9 cellular contexts compared by ENCODE assay signal in the genomic region with DNA sequence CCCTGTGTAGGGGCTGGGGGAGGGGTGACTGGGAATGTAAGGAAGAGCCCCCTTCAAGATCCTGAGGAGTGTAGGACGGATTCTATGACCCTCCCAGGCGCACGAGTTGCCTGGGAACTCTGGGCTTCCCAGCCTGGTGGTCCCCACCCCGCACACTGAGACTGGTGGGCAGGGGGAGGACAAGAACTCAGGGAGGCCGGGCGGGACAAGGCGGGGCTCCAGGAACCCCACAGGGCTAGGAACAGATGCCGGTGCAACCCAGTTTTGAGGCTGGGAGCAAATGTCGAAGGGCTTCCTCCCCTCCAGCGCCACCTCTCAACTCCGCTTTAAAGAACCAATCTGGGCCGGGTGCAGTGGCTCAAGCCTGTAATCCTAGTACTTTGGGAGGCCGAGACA. TPM values are rescaled to one million over a fixed set of nuclear protein-coding genes. Genes with fewer than 3 reads are reported as not detected.
DNase-seq lines count a peak whose midpoint lies in the region; ATAC-seq, FAIRE-seq and TF ChIP-seq lines count a peak whose summit lies in the region.
"Had no signal": no experiment of that assay in that cellular context is flagged by ENCODE, and none has a peak within 500 bp of the region (broad histone marks: within the 10 kb centered on the region; RNA-seq: fewer than 3 reads in every experiment).

No MANE protein-coding gene starts in this region.

- H3K79me1 ChIP-seq in mesenchymal stem cell (replicated peaks; ENCODE audit: low read length, poor library complexity, severe bottlenecking), result peaks cover 15% of the 10 kb centered on the region

- peak overlapping the region; percentile 93 for H3K27ac Mint-ChIP-seq in activated CD4-positive, alpha-beta T cell treated with anti-CD3 and anti-CD28 coated beads, Interleukin-2, amount 10 ng/mL, durations not matched to agents 7 days and 5 days

- peak overlapping the region; percentile 66; the same call in 1 of the 2 replicates for H2AFZ ChIP-seq in GM12878 (ENCODE audit: control insufficient read depth, low read depth, low read length)
- H2AFZ ChIP-seq in mesenchymal stem cell (ENCODE audit: low read depth, low read length), result no peak overlapping the region

- H4K91ac ChIP-seq in mesenchymal stem cell (ENCODE audit: low read length), result peak overlapping the region; percentile 5

- SMC1A ChIA-PET in GM12878 (lab: Charles Lee; ENCODE audit: uncharacterized antibody, unreplicated experiment), result interaction anchor here (1.2 kb wide), 1 partner anchor 20 kb away, joined by 3 read pairs; no protein-coding TSS in a partner anchor

- H3K9me3 Mint-ChIP-seq in activated CD4-positive, alpha-beta T cell treated with anti-CD3 and anti-CD28 coated beads, Interleukin-2, amount 10 ng/mL, durations not matched to agents 7 days and 5 days, result no peaks in the 10 kb centered on the region

- no peak for TF ChIP-seq CTCF in GM12878 (IDR thresholded peaks at IDR 0.05 in 2 of 3, conservative IDR thresholded peaks at IDR 0.05 in 1 of 3; ENCODE audit: control insufficient read depth in 2 of 3, extremely low read depth in 1 of 3, insufficient read depth in 1 of 3, low read depth in 3 of 3, low read length in 3 of 3)
- no peak for TF ChIP-seq CTCF in thyroid gland (IDR thresholded peaks at IDR 0.05)

- ATAC-seq in GM12878 (no peak), HG03571 (IDR thresholded peaks at IDR 0.05; ENCODE audit: unreplicated experiment) (no peak)

- H3K4me1 Mint-ChIP-seq in activated CD4-positive, alpha-beta T cell treated with anti-CD3 and anti-CD28 coated beads, Interleukin-2, amount 10 ng/mL, durations not matched to agents 7 days and 5 days, result peaks cover 33% of the 10 kb centered on the region

- no peak for FAIRE-seq in GM12878 (lab: Jason Lieb, UNC)

- peak overlapping the region; percentile 59 for H2BK5ac ChIP-seq in mesenchymal stem cell (ENCODE audit: low read depth, low read length, poor library complexity, severe bottlenecking)

- DNase-seq in activated CD4-positive, alpha-beta T cell treated with anti-CD3 and anti-CD28 coated beads, Interleukin-2, amount 10 ng/mL, durations not matched to agents 7 days and 5 days, result no peak
- DNase-seq in activated CD4-positive, alpha-beta T cell treated with anti-CD3 and anti-CD28 coated beads, Interleukin-2, amount 50 U/mL, for 1 hour, result no peak
- no peak for DNase-seq in GM12878 (ENCODE audit: low read depth, low spot score)
- no peak for DNase-seq in mesenchymal stem cell
- DNase-seq in thyroid gland, result no peak
- DNase-seq in NCI-H1092 (lab: John Stamatoyannopoulos, UW), result no peak
- no peak for DNase-seq in MV-4-11 (lab: John Stamatoyannopoulos, UW)
- DNase-seq: NCI-H2107 had no signal

- H3K79me2 ChIP-seq in GM12878 (ENCODE audit: control insufficient read depth, insufficient read depth, low read length), result peaks cover 49% of the 10 kb centered on the region

- H4K20me1 ChIP-seq in GM12878 (ENCODE audit: control insufficient read depth, insufficient read depth), result peaks cover 9% of the 10 kb centered on the region; the same call in 1 of the 2 replicates

- H3K27me3 ChIP-seq in GM12878 (replicated peaks in 1 of 2; ENCODE audit: control insufficient read depth in 2 of 2, insufficient read depth in 2 of 2, low read length in 1 of 2), result no peaks in the 10 kb centered on the region
- H3K27me3 ChIP-seq in mesenchymal stem cell (ENCODE audit: control insufficient read depth in 1 of 2, insufficient read depth in 1 of 2, low read length in 2 of 2), result no peaks in the 10 kb centered on the region
- no peaks in the 10 kb centered on the region for H3K27me3 ChIP-seq in thyroid gland

- no peak for TF ChIP-seq POLR2A in GM12878 (IDR thresholded peaks at IDR 0.05; ENCODE audit: low read depth, low read length)
- TF ChIP-seq POLR2A in thyroid gland (IDR thresholded peaks at IDR 0.05), result no peak

- peaks cover 4% of the 10 kb centered on the region for H3K27me3 Mint-ChIP-seq in activated CD4-positive, alpha-beta T cell treated with anti-CD3 and anti-CD28 coated beads, Interleukin-2, amount 10 ng/mL, durations not matched to agents 7 days and 5 days

- 96% methylated on average over 13 of the region's 13 CpGs for WGBS in GM12878 (ENCODE audit: insufficient coverage, insufficient replicate concordance, low lambda C conversion rate, missing lambda C conversion rate)
- WGBS in mesenchymal stem cell, result 76% methylated on average over 13 of the region's 13 CpGs
- 84 to 87% methylated on average over 13 of the region's 13 CpGs for WGBS in thyroid gland, 2 donors

- TF ChIP-seq EP300 in GM12878 (IDR thresholded peaks at IDR 0.05; ENCODE audit: borderline replicate concordance in 1 of 2, control insufficient read depth in 1 of 2, low read depth in 2 of 2, low read length in 2 of 2), result no peak

- H3K36me3 ChIP-seq in GM12878 (ENCODE audit: control insufficient read depth in 2 of 2, insufficient read depth in 2 of 2, low read length in 1 of 2) (peaks cover 3 to 4% of the 10 kb centered on the region in 2 experiments; a peak in 3 of 4 replicates), mesenchymal stem cell (ENCODE audit: control insufficient read depth in 1 of 2, insufficient read depth in 2 of 2, low read depth in 1 of 2, low read length in 2 of 2) (peaks cover 8 to 11% of the 10 kb centered on the region in 2 experiments), thyroid gland (no peaks in the 10 kb centered on the region)

- no peak overlapping the region for H2BK120ac ChIP-seq in mesenchymal stem cell (ENCODE audit: low read depth, low read length)

- H3K4me2 ChIP-seq in GM12878 (ENCODE audit: control insufficient read depth, insufficient read depth), result peak overlapping the region; percentile 97
- peak overlapping the region; percentile 84 for H3K4me2 ChIP-seq in mesenchymal stem cell (ENCODE audit: low read length, poor library complexity, severe bottlenecking)

- peak overlapping the region in 1 of 2 experiments; percentile 59 for H3K23ac ChIP-seq in mesenchymal stem cell (ENCODE audit: low read length in 2 of 2)

- POLR2A ChIA-PET in activated CD4-positive, alpha-beta T cell treated with anti-CD3 and anti-CD28 coated beads, Interleukin-2, amount 10 ng/mL, durations not matched to agents 7 days and 5 days (lab: Charles Lee), result no interaction called here
- POLR2A ChIA-PET in GM12878 (lab: Charles Lee), result interaction anchor here (0.6 kb wide), 2 partner anchors 9 to 21 kb away, joined by 3 to 7 read pairs; no protein-coding TSS in a partner anchor

- intact Hi-C loops in GM12878 (cut with micrococcal nuclease; ENCODE audit: unreplicated experiment) (no loop called here), thyroid gland (cut with DNase I) (no loop called here)

- H3K4ac ChIP-seq in mesenchymal stem cell (ENCODE audit: low read depth in 1 of 2, low read length in 2 of 2), result peak overlapping the region in 1 of 2 experiments; percentile 81

- H3K4me1 ChIP-seq in GM12878 (ENCODE audit: control insufficient read depth, insufficient read depth, low read length) (peaks cover 13% of the 10 kb centered on the region), mesenchymal stem cell (ENCODE audit: control insufficient read depth, insufficient read depth, low read depth, low read length) (peaks cover 22% of the 10 kb centered on the region), thyroid gland (peaks cover 28 to 30% of the 10 kb centered on the region in 2 donors)

- peak overlapping the region; percentile 30 for H2BK15ac ChIP-seq in mesenchymal stem cell (ENCODE audit: low read depth, poor library complexity, severe bottlenecking)

- peaks cover 21% of the 10 kb centered on the region for H3K36me3 Mint-ChIP-seq in activated CD4-positive, alpha-beta T cell treated with anti-CD3 and anti-CD28 coated beads, Interleukin-2, amount 10 ng/mL, durations not matched to agents 7 days and 5 days (ENCODE audit: low read depth)

- peak overlapping the region; percentile 71 to 96 for H3K18ac ChIP-seq in mesenchymal stem cell (ENCODE audit: low read depth in 1 of 2, low read length in 2 of 2)

- H3K9me3 ChIP-seq in GM12878 (replicated peaks; ENCODE audit: control insufficient read depth, insufficient read depth, low read length), result no peaks in the 10 kb centered on the region
- H3K9me3 ChIP-seq in mesenchymal stem cell (ENCODE audit: control insufficient read depth, low read length), result no peaks in the 10 kb centered on the region
- H3K9me3 ChIP-seq in thyroid gland, result no peaks in the 10 kb centered on the region

- H3K4me3 ChIP-seq in GM12878 (no peak overlapping the region; the same call in 1 of the 2 replicates), mesenchymal stem cell (ENCODE audit: insufficient read depth in 1 of 2, low read depth in 1 of 2, low read length in 2 of 2) (peak overlapping the region; percentile 50 to 91), thyroid gland (replicated peaks in 1 of 3) (peak overlapping the region in 1 of 3 donors; percentile 85)

- CTCF ChIA-PET in activated CD4-positive, alpha-beta T cell treated with anti-CD3 and anti-CD28 coated beads, Interleukin-2, amount 10 ng/mL, durations not matched to agents 7 days and 5 days (lab: Charles Lee), result no interaction called here
- CTCF ChIA-PET in GM12878 (lab: Yijun Ruan, JAX), result interaction anchor here (0.7 to 1.9 kb wide), 3 partner anchors 9 to 34 kb away, joined by 3 to 9 read pairs (median 5); no protein-coding TSS in a partner anchor

- H3K14ac ChIP-seq in mesenchymal stem cell (ENCODE audit: low read length in 2 of 2), result peak overlapping the region in 1 of 2 experiments; percentile 55

- H2AK5ac ChIP-seq in mesenchymal stem cell (ENCODE audit: low read length, severe bottlenecking), result peak overlapping the region; percentile 3

- H3K4me3 Mint-ChIP-seq in activated CD4-positive, alpha-beta T cell treated with anti-CD3 and anti-CD28 coated beads, Interleukin-2, amount 10 ng/mL, durations not matched to agents 7 days and 5 days, result peak overlapping the region; percentile 86

- peak overlapping the region; percentile 97; the same call in 1 of the 2 replicates for H3K9ac ChIP-seq in GM12878 (ENCODE audit: control insufficient read depth, insufficient read depth, low read length)
- peak overlapping the region; percentile 99 for H3K9ac ChIP-seq in mesenchymal stem cell (ENCODE audit: low read length)

- in situ Hi-C loops in GM12878 (cut with MboI), result no loop called here

- peak overlapping the region in 1 of 2 experiments; percentile 87 for H2BK12ac ChIP-seq in mesenchymal stem cell (ENCODE audit: low read length in 2 of 2)

- H4K8ac ChIP-seq in mesenchymal stem cell (ENCODE audit: low read length), result peak overlapping the region; percentile 29

- no peak for TF ChIP-seq RAD21 in GM12878 (IDR thresholded peaks at IDR 0.05; ENCODE audit: insufficient read depth, low read depth, low read length)

- RAD21 ChIA-PET in GM12878 (lab: Charles Lee; ENCODE audit: unreplicated experiment), result interaction anchor here (0.6 kb wide), 1 partner anchor 11 kb away, joined by 3 read pairs; no protein-coding TSS in a partner anchor

- no peak overlapping the region for H3K27ac ChIP-seq in GM12878 (ENCODE audit: control insufficient read depth, insufficient read depth)
- peak overlapping the region; percentile 84 for H3K27ac ChIP-seq in mesenchymal stem cell (ENCODE audit: low read length, poor library complexity, severe bottlenecking)
- H3K27ac ChIP-seq in thyroid gland, result peak overlapping the region in 2 of 3 donors; percentile 99

- no TSS peak for BruUV-seq in GM12878 (replicated peaks; lab: Mats Ljungman, UMichigan)

RNA-seq across cellular contexts. Expression of gene VDAC1, which starts 1.3 kb away (rescaled TPM):
- 100 to 1,000 TPM; 184 to 208 TPM for total RNA-seq in activated CD4-positive, alpha-beta T cell treated with anti-CD3 and anti-CD28 coated beads, Interleukin-2, amount 10 ng/mL, durations not matched to agents 7 days and 5 days
- total RNA-seq in GM12878 (2013; cell fraction: nucleolus; rRNA removed), result 106 and 109 TPM in 2 replicates
- total RNA-seq in GM12878 (2014; rRNA removed) (314 and 372 TPM in 2 replicates), GM12878 (2014; rRNA removed; fragmentation: Illumina TruSeq; extraction: Trizol) (420 and 440 TPM in 2 replicates), GM12878 (2021) (323 and 329 TPM in 2 replicates), thyroid gland (100 to 1,000 TPM; 122 to 166 (median 136) TPM)
- polyA plus RNA-seq in GM12878 (2011; ENCODE audit: low read depth), result 226 TPM
- polyA plus RNA-seq in GM12878 (2011; rRNA removed) (245 and 246 TPM in 2 replicates), GM12878 (2014; fragmentation: Illumina TruSeq; extraction: Trizol) (448 and 558 TPM in 2 replicates), GM12878 (2014; fragmentation: Nextera tagmentation; extraction: Ambion mirVana) (100 to 1,000 TPM; 276 to 376 TPM), GM12878 (2014; rRNA removed) (260 and 293 TPM in 2 replicates), GM12878 (2016; fragmentation: Nextera tagmentation; extraction: Ambion mirVana) (100 to 1,000 TPM; 464 to 488 TPM)
- polyA plus RNA-seq in GM12878 (2011; cell fraction: cytosol; rRNA removed), result 168 and 223 TPM in 2 replicates
- 155 and 189 TPM in 2 replicates for polyA plus RNA-seq in GM12878 (2011; cell fraction: nucleus; rRNA removed)
- 300 and 373 TPM in 2 replicates for polyA plus RNA-seq in GM12878 (2012)
- polyA minus RNA-seq in GM12878 (2011; rRNA and poly(A)+ RNA removed), result 127 and 259 TPM in 2 replicates
- polyA minus RNA-seq in GM12878 (2011; cell fraction: cytosol; rRNA and poly(A)+ RNA removed), result 100.0 and 136 TPM in 2 replicates
- polyA minus RNA-seq in GM12878 (2011; cell fraction: nucleus; rRNA and poly(A)+ RNA removed), result 40.5 and 61.9 TPM in 2 replicates
- 183 TPM for polyA plus RNA-seq in mesenchymal stem cell (2013, experiment 1 of 2)
- polyA plus RNA-seq in mesenchymal stem cell (2013, experiment 2 of 2), result 184 TPM

RNA-seq across cellular contexts. Expression of gene C5orf15, which starts 37.7 kb away (rescaled TPM):
- 10 to 100 TPM; 21.9 to 32.7 TPM for total RNA-seq in activated CD4-positive, alpha-beta T cell treated with anti-CD3 and anti-CD28 coated beads, Interleukin-2, amount 10 ng/mL, durations not matched to agents 7 days and 5 days
- total RNA-seq in GM12878 (2013; cell fraction: nucleolus; rRNA removed), result 43.0 and 51.0 TPM in 2 replicates
- total RNA-seq in GM12878 (2014; rRNA removed) (39.9 and 49.0 TPM in 2 replicates), GM12878 (2014; rRNA removed; fragmentation: Illumina TruSeq; extraction: Trizol) (44.0 and 45.3 TPM in 2 replicates), GM12878 (2021) (21.7 and 24.1 TPM in 2 replicates), thyroid gland (10 to 100 TPM; 53.7 to 76.3 (median 71.4) TPM)
- polyA plus RNA-seq in GM12878 (2011; ENCODE audit: low read depth), result 17.7 TPM
- polyA plus RNA-seq in GM12878 (2011; rRNA removed) (69.6 and 90.5 TPM in 2 replicates), GM12878 (2014; fragmentation: Illumina TruSeq; extraction: Trizol) (57.6 and 71.1 TPM in 2 replicates), GM12878 (2014; fragmentation: Nextera tagmentation; extraction: Ambion mirVana) (10 to 100 TPM; 36.3 to 42.2 TPM), GM12878 (2014; rRNA removed) (42.0 and 48.0 TPM in 2 replicates), GM12878 (2016; fragmentation: Nextera tagmentation; extraction: Ambion mirVana) (10 to 100 TPM; 62.3 to 63.8 TPM)
- 35.7 and 39.3 TPM in 2 replicates for polyA plus RNA-seq in GM12878 (2011; cell fraction: cytosol; rRNA removed)
- polyA plus RNA-seq in GM12878 (2011; cell fraction: nucleus; rRNA removed), result 15.7 and 20.4 TPM in 2 replicates
- 26.2 and 37.7 TPM in 2 replicates for polyA plus RNA-seq in GM12878 (2012)
- polyA minus RNA-seq in GM12878 (2011; rRNA and poly(A)+ RNA removed), result 39.1 and 40.6 TPM in 2 replicates
- polyA minus RNA-seq in GM12878 (2011; cell fraction: cytosol; rRNA and poly(A)+ RNA removed), result 12.8 and 18.4 TPM in 2 replicates
- 4.6 and 5.1 TPM in 2 replicates for polyA minus RNA-seq in GM12878 (2011; cell fraction: nucleus; rRNA and poly(A)+ RNA removed)
- 132 TPM for polyA plus RNA-seq in mesenchymal stem cell (2013, experiment 1 of 2)
- 138 TPM for polyA plus RNA-seq in mesenchymal stem cell (2013, experiment 2 of 2)
